ENCODE assay signal across 8 cellular contexts in genomic region chr9:130692365-130692764, GRCh38. TPM values are rescaled to one million over a fixed set of nuclear protein-coding genes. Genes with fewer than 3 reads are reported as not detected.
DNase-seq lines count a peak whose midpoint lies in the region; ATAC-seq and TF ChIP-seq lines count a peak whose summit lies in the region.

No MANE protein-coding gene starts in this region.

- no peak overlapping the region for H3K27ac ChIP-seq in CD8-positive, alpha-beta memory T cell (ENCODE audit: low read depth, low read length)
- H3K27ac ChIP-seq in KMS-11 (no peak overlapping the region), endodermal cell (ENCODE audit: low read depth, low read length) (no peak overlapping the region), tibial nerve (peak overlapping the region in 1 of 4 donors; percentile 3)
- H3K27ac ChIP-seq in naive thymus-derived CD4-positive, alpha-beta T cell (ENCODE audit: low read depth, low read length), result no peak overlapping the region

- peak overlapping the region in 1 of 8 donors; percentile 97 for H3K27ac Mint-ChIP-seq in CD8-positive, alpha-beta memory T cell
- peak overlapping the region; percentile 53 for H3K27ac Mint-ChIP-seq in endodermal cell
- H3K27ac Mint-ChIP-seq in naive thymus-derived CD4-positive, alpha-beta T cell, result peak overlapping the region in 5 of 9 donors; percentile 41 to 96 (median 94)

- H3K4me3 ChIP-seq in CD8-positive, alpha-beta memory T cell (ENCODE audit: low read length), result peak overlapping the region; percentile 98
- H3K4me3 ChIP-seq in KMS-11 (IDR thresholded peaks at IDR 0.05; ENCODE audit: insufficient read depth, low read depth, low read length) (no peak overlapping the region), endodermal cell (ENCODE audit: low read length) (no peak overlapping the region), tibial nerve (no peak overlapping the region)
- H3K4me3 ChIP-seq in naive thymus-derived CD4-positive, alpha-beta T cell (ENCODE audit: low read length), result no peak overlapping the region

- no peaks in the 10 kb centered on the region for H4K20me1 ChIP-seq in KMS-11 (ENCODE audit: insufficient read depth)

- H3K4me3 Mint-ChIP-seq in CD8-positive, alpha-beta memory T cell, result peak overlapping the region in 6 of 7 donors; percentile 77 to 98 (median 94)
- H3K4me3 Mint-ChIP-seq in endodermal cell, result peak overlapping the region; percentile 92
- H3K4me3 Mint-ChIP-seq in naive thymus-derived CD4-positive, alpha-beta T cell, result peak overlapping the region; percentile 83 to 98 (median 95)

- H3K4me1 Mint-ChIP-seq in CD8-positive, alpha-beta memory T cell, result peaks cover 36 to 59% (median 54%) of the 10 kb centered on the region in 3 donors
- peaks cover 30% of the 10 kb centered on the region for H3K4me1 Mint-ChIP-seq in endodermal cell
- H3K4me1 Mint-ChIP-seq in naive thymus-derived CD4-positive, alpha-beta T cell, result peaks cover 26 to 63% (median 50%) of the 10 kb centered on the region in 7 donors

- no peak for ATAC-seq in naive thymus-derived CD4-positive, alpha-beta T cell
- ATAC-seq in GM19324 (IDR thresholded peaks at IDR 0.05; ENCODE audit: low FRiP score, unreplicated experiment), result no peak
- ATAC-seq in GM21619 (IDR thresholded peaks at IDR 0.05; ENCODE audit: unreplicated experiment), result no peak

- CTCF ChIA-PET in CD8-positive, alpha-beta memory T cell (lab: Charles Lee), result interaction anchor here (1.6 to 5.4 kb wide), 4 partner anchors 8 to 15 kb away, joined by 7 to 39 read pairs (median 14); no protein-coding TSS in a partner anchor
- CTCF ChIA-PET in naive thymus-derived CD4-positive, alpha-beta T cell (lab: Charles Lee), result interaction anchor here (0.6 to 2.0 kb wide), 5 partner anchors 8 to 588 kb away, joined by 4 to 10 read pairs (median 6); no protein-coding TSS in a partner anchor

- no peak for TF ChIP-seq POLR2A in tibial nerve (IDR thresholded peaks at IDR 0.05)

- no peak for DNase-seq in CD8-positive, alpha-beta memory T cell
- DNase-seq in endodermal cell (peak; percentile 98), SKM-1 treated with dmso at 0.1 percent for 144 hours (lab: John Stamatoyannopoulos, UW; ENCODE audit: unreplicated experiment) (no peak), tibial nerve (ENCODE audit: low spot score in 2 of 2) (no peak)
- no peak for DNase-seq in naive thymus-derived CD4-positive, alpha-beta T cell

- WGBS in endodermal cell (ENCODE audit: insufficient coverage in 1 of 2, insufficient read length in 1 of 2), 2 experiments, result 14 to 21% methylated on average over 14 to 26 of the region's 26 CpGs
- WGBS in tibial nerve, 2 donors, result 30 to 32% methylated on average over 22 to 24 of the region's 26 CpGs

- TF ChIP-seq EP300 in tibial nerve (IDR thresholded peaks at IDR 0.05), result no peak

- TF ChIP-seq CTCF in KMS-11 (conservative IDR thresholded peaks at IDR 0.05; ENCODE audit: low read depth, low read length) (no peak), endodermal cell (conservative IDR thresholded peaks at IDR 0.05) (peak; percentile 85), tibial nerve (IDR thresholded peaks at IDR 0.05) (no peak)

- peaks cover 4 to 32% (median 8%) of the 10 kb centered on the region in 3 donors for H3K36me3 Mint-ChIP-seq in CD8-positive, alpha-beta memory T cell
- peaks cover 20% of the 10 kb centered on the region for H3K36me3 Mint-ChIP-seq in endodermal cell (ENCODE audit: low read depth)
- H3K36me3 Mint-ChIP-seq in naive thymus-derived CD4-positive, alpha-beta T cell, result peaks cover 12 to 23% (median 17%) of the 10 kb centered on the region in 5 donors

- no peak overlapping the region for H3K4me2 ChIP-seq in KMS-11

- peaks cover 8% of the 10 kb centered on the region for H3K36me3 ChIP-seq in CD8-positive, alpha-beta memory T cell (ENCODE audit: insufficient read depth, low read length)
- H3K36me3 ChIP-seq in KMS-11 (ENCODE audit: insufficient read depth) (no peaks in the 10 kb centered on the region; the same call in 1 of the 2 replicates), endodermal cell (ENCODE audit: control insufficient read depth, insufficient read depth, low read length) (peaks cover 19% of the 10 kb centered on the region), tibial nerve (peaks cover 0 to 24% (median 0%) of the 10 kb centered on the region in 3 donors)
- peaks cover 0 to 27% (median 8%) of the 10 kb centered on the region in 3 experiments for H3K36me3 ChIP-seq in naive thymus-derived CD4-positive, alpha-beta T cell (ENCODE audit: control insufficient read depth in 2 of 3, insufficient read depth in 3 of 3, low read length in 3 of 3)

- no peaks in the 10 kb centered on the region for H3K27me3 ChIP-seq in CD8-positive, alpha-beta memory T cell (ENCODE audit: insufficient read depth, low read length, poor library complexity, severe bottlenecking)
- H3K27me3 ChIP-seq in KMS-11 (ENCODE audit: insufficient read depth, low read depth), result no peaks in the 10 kb centered on the region; the same call in 1 of the 2 replicates
- H3K27me3 ChIP-seq in endodermal cell (ENCODE audit: control insufficient read depth, insufficient read depth, low read length, poor library complexity, severe bottlenecking), result no peaks in the 10 kb centered on the region
- H3K27me3 ChIP-seq in naive thymus-derived CD4-positive, alpha-beta T cell (ENCODE audit: control insufficient read depth in 2 of 2, insufficient read depth in 2 of 2, low read length in 2 of 2), result no peaks in the 10 kb centered on the region
- no peaks in the 10 kb centered on the region for H3K27me3 ChIP-seq in tibial nerve

- intact Hi-C loops in naive thymus-derived CD4-positive, alpha-beta T cell (cut with micrococcal nuclease), result loop anchor here (2.0 to 5.0 kb wide), 2 partner anchors 114 to 680 kb away; partner anchors contain the start of gene FUBP3 (in 1 of the 2)

- no peaks in the 10 kb centered on the region for H3K9me3 Mint-ChIP-seq in CD8-positive, alpha-beta memory T cell
- no peaks in the 10 kb centered on the region for H3K9me3 Mint-ChIP-seq in endodermal cell
- peaks cover 0 to 2% (median 0%) of the 10 kb centered on the region in 11 donors for H3K9me3 Mint-ChIP-seq in naive thymus-derived CD4-positive, alpha-beta T cell

- POLR2A ChIA-PET in CD8-positive, alpha-beta memory T cell (lab: Charles Lee), result interaction anchor here (1.0 to 1.2 kb wide), 2 partner anchors 11 to 15 kb away, joined by 3 to 7 read pairs; no protein-coding TSS in a partner anchor
- POLR2A ChIA-PET in naive thymus-derived CD4-positive, alpha-beta T cell (lab: Charles Lee), result interaction anchor here (1.2 to 2.4 kb wide), 4 partner anchors 8 to 21 kb away, joined by 4 to 18 read pairs (median 8); no protein-coding TSS in a partner anchor

- H3K9me3 ChIP-seq in CD8-positive, alpha-beta memory T cell (ENCODE audit: low read length), result no peaks in the 10 kb centered on the region
- no peaks in the 10 kb centered on the region for H3K9me3 ChIP-seq in endodermal cell (ENCODE audit: control insufficient read depth, low read length)
- H3K9me3 ChIP-seq in naive thymus-derived CD4-positive, alpha-beta T cell (ENCODE audit: control insufficient read depth in 2 of 3, low read length in 3 of 3), result no peaks in the 10 kb centered on the region
- no peaks in the 10 kb centered on the region for H3K9me3 ChIP-seq in tibial nerve

- H3K4me1 ChIP-seq in CD8-positive, alpha-beta memory T cell (ENCODE audit: insufficient read depth, low read length), result peaks cover 21% of the 10 kb centered on the region
- peaks cover 26% of the 10 kb centered on the region for H3K4me1 ChIP-seq in KMS-11 (ENCODE audit: low read depth, poor library complexity, severe bottlenecking)
- H3K4me1 ChIP-seq in endodermal cell (ENCODE audit: control insufficient read depth, insufficient read depth, low read length), result no peaks in the 10 kb centered on the region
- peaks cover 13 to 20% of the 10 kb centered on the region in 2 donors for H3K4me1 ChIP-seq in naive thymus-derived CD4-positive, alpha-beta T cell (ENCODE audit: control insufficient read depth in 2 of 2, insufficient read depth in 2 of 2, low read length in 2 of 2)
- H3K4me1 ChIP-seq in tibial nerve, result peaks cover 0 to 29% (median 15%) of the 10 kb centered on the region in 4 donors

- H3K9ac ChIP-seq in KMS-11, result no peak overlapping the region
- no peak overlapping the region for H3K9ac ChIP-seq in endodermal cell (ENCODE audit: extremely low read depth, low read length, poor library complexity, severe bottlenecking)

- H2AFZ ChIP-seq in KMS-11 (ENCODE audit: low read depth), result peak overlapping the region; percentile 100; the same call in 1 of the 2 replicates

- peaks cover 38% of the 10 kb centered on the region for H3K79me2 ChIP-seq in KMS-11 (ENCODE audit: insufficient read depth, low read depth)

- peaks cover 3 to 4% of the 10 kb centered on the region in 2 donors for H3K27me3 Mint-ChIP-seq in CD8-positive, alpha-beta memory T cell
- H3K27me3 Mint-ChIP-seq in endodermal cell (ENCODE audit: insufficient read depth), result peaks cover 8% of the 10 kb centered on the region
- H3K27me3 Mint-ChIP-seq in naive thymus-derived CD4-positive, alpha-beta T cell, result no peaks in the 10 kb centered on the region

RNA-seq across cellular contexts. Expression of gene EXOSC2, which starts 1.2 kb away (rescaled TPM):
- total RNA-seq in CD8-positive, alpha-beta memory T cell, result 10 to 100 TPM; 83.5 to 88.4 TPM
- 24.2 TPM for polyA plus RNA-seq in CD8-positive, alpha-beta memory T cell
- 10 to 100 TPM; 47.8 to 74.0 TPM for total RNA-seq in endodermal cell
- polyA plus RNA-seq in endodermal cell (2013, experiment 1 of 2), result 37.7 TPM
- 37.3 TPM for polyA plus RNA-seq in endodermal cell (2013, experiment 2 of 2)
- 10 to 100 TPM; 44.2 to 60.7 (median 59.5) TPM for total RNA-seq in naive thymus-derived CD4-positive, alpha-beta T cell
- 10 to 100 TPM; 31.4 to 39.9 TPM for polyA plus RNA-seq in naive thymus-derived CD4-positive, alpha-beta T cell
- total RNA-seq in tibial nerve, result 10 to 100 TPM; 17.3 to 26.7 (median 24.9) TPM

RNA-seq across cellular contexts. Expression of gene PRDM12, which starts 28.0 kb away (rescaled TPM):
- under 1 TPM in 1 of 2 experiments, not detected in 1; 0.11 TPM for total RNA-seq in CD8-positive, alpha-beta memory T cell
- polyA plus RNA-seq in CD8-positive, alpha-beta memory T cell, result not detected
- total RNA-seq in endodermal cell (not detected), tibial nerve (not detected)
- polyA plus RNA-seq in endodermal cell (2013, experiment 1 of 2), result 5.8 TPM
- 5.3 TPM for polyA plus RNA-seq in endodermal cell (2013, experiment 2 of 2)
- total RNA-seq in naive thymus-derived CD4-positive, alpha-beta T cell, result not detected
- under 1 TPM in 1 of 2 donors, not detected in 1; 0.07 TPM for polyA plus RNA-seq in naive thymus-derived CD4-positive, alpha-beta T cell
